15 cellular contexts compared by ENCODE assay signal in the genomic region with DNA sequence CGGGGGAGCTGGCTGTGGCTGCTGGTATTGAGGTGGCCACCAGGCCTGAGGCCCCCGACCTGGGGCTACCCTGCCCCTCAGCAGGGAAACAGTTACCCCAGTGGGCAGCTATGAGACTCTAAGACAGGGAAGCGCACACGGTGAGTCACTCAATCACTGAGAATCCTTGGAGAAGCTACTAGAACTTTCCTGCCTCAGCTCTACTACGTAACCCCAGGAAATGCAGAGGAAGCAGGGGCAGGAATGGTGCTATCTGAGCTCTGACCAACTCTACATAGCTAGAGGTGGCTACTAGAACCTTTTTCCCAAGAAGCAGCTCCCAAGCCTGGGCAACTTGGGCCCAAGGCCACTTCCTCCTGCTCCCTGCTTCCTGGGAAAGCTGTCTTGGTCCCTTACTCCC. TPM values are rescaled to one million over a fixed set of nuclear protein-coding genes. Genes with fewer than 3 reads are reported as not detected.
DNase-seq lines count a peak whose midpoint lies in the region; ATAC-seq and TF ChIP-seq lines count a peak whose summit lies in the region.
"Had no signal": no experiment of that assay in that cellular context is flagged by ENCODE, and none has a peak within 500 bp of the region (broad histone marks: within the 10 kb centered on the region; RNA-seq: fewer than 3 reads in every experiment).

No MANE protein-coding gene starts in this region.

- H3K4me3 Mint-ChIP-seq in Calu3 (ENCODE audit: low read depth, unreplicated experiment) (no peak overlapping the region), IgD-negative memory B cell (no peak overlapping the region), progenitor cell of endocrine pancreas (ENCODE audit: low read depth) (no peak overlapping the region)
- no peak overlapping the region for H3K4me3 Mint-ChIP-seq in dendritic cell treated with granulocyte-macrophage colony-stimulating factor and Interleukin-4, amounts not matched to agents 40 ng/mL and 50 ng/mL, for 4 days

- TF ChIP-seq CTCF in Calu3 (IDR thresholded peaks at IDR 0.05; ENCODE audit: unreplicated experiment) (no peak), progenitor cell of endocrine pancreas (IDR thresholded peaks at IDR 0.05; ENCODE audit: unreplicated experiment) (no peak), lower lobe of right lung (IDR thresholded peaks at IDR 0.05) (no peak), GM10248 (IDR thresholded peaks at IDR 0.05; ENCODE audit: control extremely low read depth, extremely low read depth, low read depth, missing control alignments) (no peak)

- H3K9me3 ChIP-seq in lower lobe of right lung, result no peaks in the 10 kb centered on the region
- H3K9me3 ChIP-seq: BLaER1, HAP-1 had no signal

- no peak for DNase-seq in Calu3
- DNase-seq in progenitor cell of endocrine pancreas (ENCODE audit: low spot score, unreplicated experiment), result no peak
- no peak for DNase-seq in stimulated activated CD4-positive, alpha-beta T cell treated with anti-CD3 and anti-CD28 coated beads, Interleukin-4, amount 100 ng/mL, for 1 hour
- DNase-seq in lower lobe of right lung, result no peak
- DNase-seq in GM10248 (ENCODE audit: extremely low spot score), result no peak
- DNase-seq: DMS153, NCI-H1436 treated with DMSO at 0.1 percent for 48 hours, NCI-H2081, NCI-H2227 treated with DMSO at 0.1 percent for 48 hours, NCI-H526, OCI-M1 had no signal

- no peak for ATAC-seq in lower lobe of right lung

- H3K9me3 Mint-ChIP-seq in Calu3 (ENCODE audit: low read depth, unreplicated experiment) (no peaks in the 10 kb centered on the region), IgD-negative memory B cell (no peaks in the 10 kb centered on the region), progenitor cell of endocrine pancreas (ENCODE audit: low read depth) (no peaks in the 10 kb centered on the region)
- H3K9me3 Mint-ChIP-seq in dendritic cell treated with granulocyte-macrophage colony-stimulating factor and Interleukin-4, amounts not matched to agents 40 ng/mL and 50 ng/mL, for 4 days, result no peaks in the 10 kb centered on the region

- CTCF ChIA-PET in Calu3 (lab: Charles Lee), result interaction anchor here (0.9 to 1.1 kb wide), 2 partner anchors 11 to 12 kb away, joined by 3 to 5 read pairs; partner anchors contain the start of gene DNAJB12
- CTCF ChIA-PET in GM10248 (lab: Yijun Ruan, JAX), result interaction anchor here (0.9 to 4.3 kb wide), 10 partner anchors 9 to 447 kb away, joined by 3 to 19 read pairs (median 6); no protein-coding TSS in a partner anchor

- peaks cover 16% of the 10 kb centered on the region for H3K4me1 ChIP-seq in lower lobe of right lung
- H3K4me1 ChIP-seq: HAP-1 had no signal

- POLR2A ChIA-PET in GM10248 (lab: Yijun Ruan, JAX), result interaction anchor here (0.5 to 1.7 kb wide), 2 partner anchors 67 to 218 kb away, joined by 5 to 6 read pairs; no protein-coding TSS in a partner anchor

- H3K4me3 ChIP-seq in lower lobe of right lung, result no peak overlapping the region
- H3K4me3 ChIP-seq: BLaER1, HAP-1 had no signal

- H3K36me3 Mint-ChIP-seq in Calu3 (ENCODE audit: insufficient read depth, unreplicated experiment) (peaks cover 50% of the 10 kb centered on the region), IgD-negative memory B cell (no peaks in the 10 kb centered on the region), progenitor cell of endocrine pancreas (ENCODE audit: insufficient read depth) (peaks cover 9% of the 10 kb centered on the region)
- H3K36me3 Mint-ChIP-seq in dendritic cell treated with granulocyte-macrophage colony-stimulating factor and Interleukin-4, amounts not matched to agents 40 ng/mL and 50 ng/mL, for 4 days (ENCODE audit: low read depth), result peaks cover 81% of the 10 kb centered on the region

- H3K4me1 Mint-ChIP-seq in Calu3 (ENCODE audit: low read depth, unreplicated experiment) (peaks cover 16% of the 10 kb centered on the region), IgD-negative memory B cell (peaks cover 4 to 10% (median 7%) of the 10 kb centered on the region in 3 donors), progenitor cell of endocrine pancreas (ENCODE audit: low read depth) (no peaks in the 10 kb centered on the region)
- peaks cover 48% of the 10 kb centered on the region for H3K4me1 Mint-ChIP-seq in dendritic cell treated with granulocyte-macrophage colony-stimulating factor and Interleukin-4, amounts not matched to agents 40 ng/mL and 50 ng/mL, for 4 days (ENCODE audit: low read depth)

- no peaks in the 10 kb centered on the region for H3K27me3 ChIP-seq in lower lobe of right lung (ENCODE audit: low read depth)
- H3K27me3 ChIP-seq: BLaER1 had no signal

- H3K27me3 Mint-ChIP-seq in Calu3 (ENCODE audit: unreplicated experiment) (no peaks in the 10 kb centered on the region), IgD-negative memory B cell (no peaks in the 10 kb centered on the region), progenitor cell of endocrine pancreas (no peaks in the 10 kb centered on the region)
- no peaks in the 10 kb centered on the region for H3K27me3 Mint-ChIP-seq in dendritic cell treated with granulocyte-macrophage colony-stimulating factor and Interleukin-4, amounts not matched to agents 40 ng/mL and 50 ng/mL, for 4 days

- H3K27ac Mint-ChIP-seq in Calu3 (ENCODE audit: unreplicated experiment), result peak overlapping the region; percentile 49
- H3K27ac Mint-ChIP-seq in IgD-negative memory B cell, result peak overlapping the region in 2 of 3 donors; percentile 20 to 70
- H3K27ac Mint-ChIP-seq in dendritic cell treated with granulocyte-macrophage colony-stimulating factor and Interleukin-4, amounts not matched to agents 40 ng/mL and 50 ng/mL, for 4 days, result peak overlapping the region; percentile 9
- peak overlapping the region; percentile 13 for H3K27ac Mint-ChIP-seq in progenitor cell of endocrine pancreas

- H3K36me3 ChIP-seq in lower lobe of right lung, result peaks cover 84% of the 10 kb centered on the region

- H3K27ac ChIP-seq in lower lobe of right lung, result no peak overlapping the region
- H3K27ac ChIP-seq: BLaER1 had no signal

- no TSS peak for BruUV-seq in Calu3 (replicated peaks; lab: Mats Ljungman, UMichigan)

- intact Hi-C loops in Calu3 (cut with micrococcal nuclease; ENCODE audit: unreplicated experiment) (no loop called here), lower lobe of right lung (cut with DNase I) (no loop called here)
- intact Hi-C loops in dendritic cell treated with granulocyte-macrophage colony-stimulating factor and Interleukin-4, amounts not matched to agents 40 ng/mL and 50 ng/mL, for 4 days (cut with micrococcal nuclease), result no loop called here

RNA-seq across cellular contexts. Expression of gene DNAJB12, which starts 11.8 kb away (rescaled TPM):
- total RNA-seq in Calu3 (2022), result 43.1 and 48.0 TPM in 2 replicates
- polyA plus RNA-seq in IgD-negative memory B cell, result 27.6 TPM
- total RNA-seq in progenitor cell of endocrine pancreas, result 33.2 and 34.7 TPM in 2 replicates
- 44.7 TPM for total RNA-seq in lower lobe of right lung
